In the genomic region with DNA sequence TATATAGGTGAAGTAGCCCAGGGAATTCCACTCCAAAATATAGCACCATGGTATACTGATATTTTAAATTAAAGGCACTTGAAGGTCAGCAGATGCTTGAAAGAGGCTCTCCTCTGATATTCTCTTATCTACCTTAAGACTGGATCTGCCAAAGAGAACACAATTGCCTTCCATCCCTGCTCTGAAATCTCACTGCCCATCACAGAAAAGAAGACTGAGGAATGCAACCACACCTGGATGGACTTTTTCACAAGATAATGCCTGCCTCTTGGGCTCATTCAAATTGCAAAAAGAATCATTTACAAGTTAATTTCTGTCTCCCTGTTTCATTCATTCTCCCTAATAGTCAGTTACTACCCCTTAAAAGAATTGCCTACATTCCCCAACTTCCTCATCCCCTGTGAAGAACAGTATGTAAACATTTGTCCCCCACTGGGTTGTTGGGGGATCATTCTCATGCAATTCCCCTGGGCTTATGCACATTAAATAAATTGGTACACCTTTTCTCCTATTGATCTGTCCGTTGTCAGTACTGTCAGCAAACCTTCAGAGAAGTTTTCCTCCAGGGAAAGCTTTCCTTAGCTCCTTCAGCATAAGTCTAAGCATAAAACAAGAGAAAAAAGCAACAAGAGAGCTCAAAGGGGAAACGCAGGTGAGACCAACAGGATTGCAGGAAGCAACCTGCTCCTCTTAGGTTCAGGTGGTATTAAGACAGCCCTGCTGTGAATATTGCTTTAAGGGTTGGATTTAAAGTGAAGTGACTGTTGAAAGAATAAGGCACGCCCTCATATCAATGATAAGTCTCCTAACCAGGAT, we compare ENCODE assay signal across 32 cellular contexts.
"Had no signal": no experiment of that assay in that cellular context is flagged by ENCODE, and none has a peak within 500 bp of the region (broad histone marks: within the 10 kb centered on the region; RNA-seq: fewer than 3 reads in every experiment).

No MANE protein-coding gene starts in this region.

- H3K36me3 ChIP-seq: ascending aorta, cardiac muscle cell, colonic mucosa, gastrocnemius medialis, pancreas, prostate gland, sigmoid colon, thoracic aorta, vagina, WERI-Rb-1 had no signal

- H3K27me3 ChIP-seq: ascending aorta, cardiac muscle cell, colonic mucosa, gastrocnemius medialis, pancreas, sigmoid colon, vagina had no signal

- H3K4me3 ChIP-seq: ascending aorta, cardiac muscle cell, colonic mucosa, gastrocnemius medialis, pancreas, prostate gland, sigmoid colon, thoracic aorta, vagina had no signal

- DNase-seq: activated CD4-positive, alpha-beta memory T cell treated with anti-CD3 and anti-CD28 coated beads, Interleukin-2, amount 10 ng/mL, durations not matched to agents 7 days and 5 days; activated CD4-positive, alpha-beta T cell treated with anti-CD3 and anti-CD28 coated beads, Interleukin-2, amount 10 ng/mL, durations not matched to agents 24 days and 14 days; activated CD4-positive, CD25-positive, alpha-beta regulatory T cell treated with anti-CD3 and anti-CD28 coated beads, Interleukin-2, amount 50 U/mL, for 72 hours; activated CD8-positive, alpha-beta memory T cell treated with anti-CD3 and anti-CD28 coated beads, Interleukin-2, amount 50 U/mL, for 48 hours; activated gamma-delta T cell; activated naive CD4-positive, alpha-beta T cell treated with anti-CD3 and anti-CD28 coated beads, Interleukin-2, amount 10 ng/mL, durations not matched to agents 7 days and 5 days; activated naive CD8-positive, alpha-beta T cell treated with anti-CD3 and anti-CD28 coated beads, Interleukin-2, amount 10 ng/mL, durations not matched to agents 7 days and 5 days; activated T-cell treated with anti-CD3 and anti-CD28 coated beads, Interleukin-2, amount 50 U/mL, for 24 hours; cerebellar nuclear complex; colonic mucosa; effector CD8-positive, alpha-beta T cell; gastrocnemius medialis; glutamatergic neuron; immature natural killer cell; midbrain; naive thymus-derived CD4-positive, alpha-beta T cell; nucleus accumbens; pancreas; retina; sigmoid colon; small intestine; stimulated activated CD4-positive, alpha-beta T cell treated with anti-CD3 and anti-CD28 coated beads, Interleukin-4, amount 100 ng/mL, for 24 hours; T-helper 17 cell; T1000; trophoblast cell; WERI-Rb-1 had no signal

- H3K4me1 ChIP-seq: ascending aorta, colonic mucosa, gastrocnemius medialis, prostate gland, sigmoid colon, vagina had no signal

- H3K9me3 ChIP-seq: ascending aorta, colonic mucosa, gastrocnemius medialis, pancreas, prostate gland, sigmoid colon, thoracic aorta, vagina had no signal

- ATAC-seq: gastrocnemius medialis; naive thymus-derived CD4-positive, alpha-beta T cell; pancreas; stimulated activated effector memory CD8-positive, alpha-beta T cell treated with anti-CD3 and anti-CD28 coated beads, Interleukin-12 subunit alpha, Interleukin-12 subunit beta, amount 100 ng/mL, for 72 hours; T-helper 17 cell had no signal
